In the genomic region with DNA sequence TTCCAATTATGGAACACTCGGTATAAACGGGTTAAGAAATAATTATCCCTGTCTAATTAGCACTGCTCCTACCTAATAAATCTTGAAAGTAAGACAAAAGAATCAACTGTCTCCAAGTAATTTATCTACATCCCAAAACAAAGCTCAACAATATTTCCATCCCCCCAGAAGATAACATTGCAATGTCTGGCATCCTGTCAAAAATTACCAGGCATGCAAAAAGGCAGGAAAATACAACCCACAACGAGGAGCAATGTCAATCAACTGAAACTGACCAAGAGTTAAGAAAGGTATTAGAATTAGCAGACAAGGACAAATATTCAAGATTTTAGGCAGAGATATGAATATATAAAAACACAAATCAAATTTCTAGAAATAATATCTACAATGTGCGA, we compare ENCODE assay signal across 19 cellular contexts.
A peak's percentile ranks its signal among the peaks of the same experiment; 100 is the strongest.
DNase-seq lines count a peak whose midpoint lies in the region; ATAC-seq and TF ChIP-seq lines count a peak whose summit lies in the region.
"Had no signal": no experiment of that assay in that cellular context is flagged by ENCODE, and none has a peak within 500 bp of the region (broad histone marks: within the 10 kb centered on the region; RNA-seq: fewer than 3 reads in every experiment).

No MANE protein-coding gene starts in this region.

- no peak overlapping the region for H3K4me3 ChIP-seq in SJSA1
- peak overlapping the region in 1 of 4 donors; percentile 5 for H3K4me3 ChIP-seq in gastrocnemius medialis
- H3K4me3 ChIP-seq: A549, GM23338, SK-N-MC had no signal

- intact Hi-C loops in gastrocnemius medialis (cut with DNase I; ENCODE audit: low total_unique reads) = no loop called here
- intact Hi-C loops in Right ventricle myocardium inferior (cut with DNase I) = no loop called here

- H3K9me3 ChIP-seq in SJSA1 (replicated peaks) (peaks cover 5% of the 10 kb centered on the region; the same call in 1 of the 2 replicates), gastrocnemius medialis (no peaks in the 10 kb centered on the region)

- no peak for TF ChIP-seq CTCF in gastrocnemius medialis (IDR thresholded peaks at IDR 0.05 in 4 of 5, conservative IDR thresholded peaks at IDR 0.05 in 1 of 5)

- peaks cover 16% of the 10 kb centered on the region for H3K4me1 ChIP-seq in SJSA1 (replicated peaks)
- H3K4me1 ChIP-seq in gastrocnemius medialis = peaks cover 34 to 46% of the 10 kb centered on the region in 2 donors

- in situ Hi-C loops in gastrocnemius medialis (cut with MboI; ENCODE audit: low sequenced_read_pairs in 4 of 4) = no loop called here

- TF ChIP-seq POLR2A in gastrocnemius medialis (IDR thresholded peaks at IDR 0.05) = no peak

- ATAC-seq in gastrocnemius medialis = no peak
- ATAC-seq in Right ventricle myocardium inferior = no peak
- no peak for ATAC-seq in GM19395 (IDR thresholded peaks at IDR 0.05; ENCODE audit: unreplicated experiment)
- ATAC-seq: A549, GM23338 had no signal

- H3K27ac ChIP-seq in SJSA1 (peak overlapping the region; percentile 57), gastrocnemius medialis (peak overlapping the region in 3 of 4 donors; percentile 38 to 73 (median 72))
- H3K27ac ChIP-seq: A549, KMS-11, SK-N-MC had no signal

- DNase-seq in LHCN-M2 (ENCODE audit: low read depth) (peak; percentile 12), SJSA1 (ENCODE audit: low read depth in 1 of 2, low spot score in 2 of 2) (no peak), glomerular visceral epithelial cell (ENCODE audit: extremely low spot score) (peak; percentile 38), gastrocnemius medialis (no peak), Right ventricle myocardium inferior (ENCODE audit: missing footprints) (no peak), NCI-H69 (lab: John Stamatoyannopoulos, UW) (no peak)
- no peak for DNase-seq in stimulated activated CD4-positive, alpha-beta T cell treated with anti-CD3 and anti-CD28 coated beads, Interleukin-4, amount 100 ng/mL, for 4 hours
- DNase-seq: C1 segment of cervical spinal cord, DND-41, MM.1S, NCI-H187, NCI-H446, NCI-H748 treated with DMSO at 0.1 percent for 48 hours, OCI-M1 had no signal

- no peaks in the 10 kb centered on the region; the same call in 1 of the 2 replicates for H3K36me3 ChIP-seq in SJSA1
- H3K36me3 ChIP-seq in gastrocnemius medialis = peaks cover 0 to 5% of the 10 kb centered on the region in 2 donors

- H3K27me3 ChIP-seq in SJSA1 (replicated peaks) (no peaks in the 10 kb centered on the region), gastrocnemius medialis (no peaks in the 10 kb centered on the region)

Comparison
In these comparisons a context has a peak if more than half of its experiments do, and no peak if none do; other contexts are left out.
1. DNase-seq: peak in LHCN-M2 (single experiment) and glomerular visceral epithelial cell (single experiment); none in SJSA1 (0 of 2), gastrocnemius medialis (0 of 2), Right ventricle myocardium inferior (single experiment), NCI-H69 (single experiment) and stimulated activated CD4-positive, alpha-beta T cell treated with anti-CD3 and anti-CD28 coated beads, Interleukin-4, amount 100 ng/mL, for 4 hours (0 of 2).